36 cellular contexts compared by ENCODE assay signal in genomic region chr19:46578450-46578849, GRCh38. TPM values are rescaled to one million over a fixed set of nuclear protein-coding genes. Genes with fewer than 3 reads are reported as not detected.
"Had no signal": no experiment of that assay in that cellular context is flagged by ENCODE, and none has a peak within 500 bp of the region (broad histone marks: within the 10 kb centered on the region; RNA-seq: fewer than 3 reads in every experiment).

No MANE protein-coding gene starts in this region.

- H3K4me2 ChIP-seq: neural progenitor cell, smooth muscle cell had no signal

- H3K4me3 Mint-ChIP-seq: naive thymus-derived CD8-positive, alpha-beta T cell; natural killer cell treated with Interleukin-12 subunit alpha and Interleukin-12 subunit beta and Interleukin-15 and Interleukin-18, amount 100 ng/mL, for 72 hours; nephron progenitor cell; neural progenitor cell; stimulated activated memory B cell treated with anti-CD40 and anti-IgM and Interleukin-4, amounts not matched to agents 10 μg/mL and 1 μg/mL and 100 μg/mL, for 72 hours; stimulated activated naive CD8-positive, alpha-beta T cell treated with anti-CD3 and anti-CD28 coated beads, Interleukin-15, amount 100 ng/mL, for 72 hours; type B pancreatic cell had no signal

- H3K36me3 ChIP-seq: neural progenitor cell, ovary, spleen, suprapubic skin, tibial artery, transverse colon, upper lobe of right lung, uterus had no signal

- ATAC-seq: naive thymus-derived CD8-positive, alpha-beta T cell; natural killer cell treated with Interleukin-12 subunit alpha and Interleukin-12 subunit beta and Interleukin-15 and Interleukin-18, amount 100 ng/mL, for 72 hours; psoas muscle; right cardiac atrium; sciatic nerve; stimulated activated memory B cell treated with anti-CD40 and anti-IgM and Interleukin-4, amounts not matched to agents 10 μg/mL and 1 μg/mL and 100 μg/mL, for 72 hours; stimulated activated naive CD8-positive, alpha-beta T cell treated with anti-CD3 and anti-CD28 coated beads, Interleukin-15, amount 100 ng/mL, for 72 hours; stimulated activated naive CD8-positive, alpha-beta T cell treated with anti-CD3 and anti-CD28 coated beads, Interleukin-15, Interleukin-2, amounts not matched to agents 100 U/mL and 50 U/mL, for 24 hours; upper lobe of right lung had no signal

- H3K4me1 ChIP-seq: parathyroid adenoma, psoas muscle, suprapubic skin, testis, tibial artery, transverse colon, upper lobe of right lung, uterus had no signal

- H3K27ac ChIP-seq: neural progenitor cell, ovary, parathyroid adenoma, psoas muscle, skin epidermis, spleen, suprapubic skin, testis, tibial artery, transverse colon, upper lobe of right lung, uterus had no signal

- H3K27me3 ChIP-seq: ovary, spleen, suprapubic skin, testis, tibial artery, transverse colon, upper lobe of right lung, uterus had no signal

- H2AFZ ChIP-seq: neural progenitor cell, parathyroid adenoma had no signal

- H3K9ac ChIP-seq: neural progenitor cell, parathyroid adenoma had no signal

- H3K27me3 Mint-ChIP-seq: stimulated activated memory B cell treated with anti-CD40 and anti-IgM and Interleukin-4, amounts not matched to agents 10 μg/mL and 1 μg/mL and 100 μg/mL, for 72 hours; stimulated activated naive CD8-positive, alpha-beta T cell treated with anti-CD3 and anti-CD28 coated beads, Interleukin-15, amount 100 ng/mL, for 72 hours had no signal

- H3K9me3 ChIP-seq: ovary, psoas muscle, spleen, suprapubic skin, testis, tibial artery, transverse colon, upper lobe of right lung, uterus had no signal

- DNase-seq: naive thymus-derived CD8-positive, alpha-beta T cell; nephron progenitor cell; occipital lobe; ovary; posterior cingulate gyrus; psoas muscle; right cardiac atrium; spleen; stimulated activated CD4-positive, alpha-beta T cell treated with anti-CD3 and anti-CD28 coated beads, Interleukin-12 subunit alpha, Interleukin-12 subunit beta, amount 100 ng/mL, for 4 hours; stimulated activated CD4-positive, alpha-beta T cell treated with anti-CD3 and anti-CD28 coated beads, Interleukin-1b, Interleukin-23, amount 100 ng/mL, for 48 hours; stimulated activated CD4-positive, alpha-beta T cell treated with anti-CD3 and anti-CD28 coated beads, Interleukin-4, amount 100 ng/mL, for 1 hour; stimulated activated CD4-positive, alpha-beta T cell treated with anti-CD3 and anti-CD28 coated beads, Interleukin-4, amount 100 ng/mL, for 4 hours; stimulated activated CD8-positive, alpha-beta memory T cell treated with anti-CD3 and anti-CD28 coated beads, Interleukin-4, amount 100 ng/mL, for 48 hours; stimulated activated naive CD4-positive, alpha-beta T cell; stimulated activated naive CD8-positive, alpha-beta T cell treated with anti-CD3 and anti-CD28 coated beads, Interleukin-15, amount 100 ng/mL, for 72 hours; stimulated activated naive CD8-positive, alpha-beta T cell treated with anti-CD3 and anti-CD28 coated beads, Interleukin-15, Interleukin-2, amounts not matched to agents 100 U/mL and 50 U/mL, for 24 hours; substantia nigra; testis; tibial artery; transverse colon; upper lobe of right lung; uterus had no signal

- H3K27ac Mint-ChIP-seq: nephron progenitor cell; neural progenitor cell; progenitor cell of endocrine pancreas; stimulated activated memory B cell treated with anti-CD40 and anti-IgM and Interleukin-4, amounts not matched to agents 10 μg/mL and 1 μg/mL and 100 μg/mL, for 72 hours; stimulated activated naive CD8-positive, alpha-beta T cell treated with anti-CD3 and anti-CD28 coated beads, Interleukin-15, amount 100 ng/mL, for 72 hours; type B pancreatic cell had no signal

- H3K36me3 Mint-ChIP-seq: naive thymus-derived CD8-positive, alpha-beta T cell; natural killer cell treated with Interleukin-12 subunit alpha and Interleukin-12 subunit beta and Interleukin-15 and Interleukin-18, amount 100 ng/mL, for 72 hours; neural progenitor cell; type B pancreatic cell had no signal

- H3K4me3 ChIP-seq: neural progenitor cell, ovary, psoas muscle, skin epidermis, smooth muscle cell, spleen, suprapubic skin, testis, tibial artery, transverse colon, upper lobe of right lung, uterus had no signal

- H3K9me3 Mint-ChIP-seq: natural killer cell treated with Interleukin-12 subunit alpha and Interleukin-12 subunit beta and Interleukin-15 and Interleukin-18, amount 100 ng/mL, for 72 hours; stimulated activated naive CD8-positive, alpha-beta T cell treated with anti-CD3 and anti-CD28 coated beads, Interleukin-15, amount 100 ng/mL, for 72 hours had no signal

RNA-seq across cellular contexts. Expression of gene PTGIR, which starts 46.4 kb away (rescaled TPM):
- total RNA-seq: occipital lobe, progenitor cell of endocrine pancreas, renal cortical epithelial cell had no signal

RNA-seq across cellular contexts. Expression of gene GNG8, which starts 57.6 kb away (rescaled TPM):
- total RNA-seq: naive thymus-derived CD8-positive, alpha-beta T cell; occipital lobe; osteoblast; ovary; progenitor cell of endocrine pancreas; psoas muscle; renal cortical epithelial cell; sciatic nerve; smooth muscle cell; spleen; suprapubic skin; testis; transverse colon; upper lobe of right lung; urinary bladder; uterus had no signal
- polyA plus RNA-seq: naive thymus-derived CD8-positive, alpha-beta T cell; ovary; psoas muscle; right cardiac atrium; spleen; thymus; urinary bladder had no signal
